9 cellular contexts compared by ENCODE assay signal in genomic region chr7:91414734-91415133, GRCh38.
"Had no signal": no experiment of that assay in that cellular context is flagged by ENCODE, and none has a peak within 500 bp of the region (broad histone marks: within the 10 kb centered on the region; RNA-seq: fewer than 3 reads in every experiment).

No MANE protein-coding gene starts in this region.

- ATAC-seq: HCT116, HepG2 had no signal

- H3K9me3 Mint-ChIP-seq: HFFc6 had no signal

- H3K9me3 ChIP-seq: HAP-1 had no signal

- H3K36me3 Mint-ChIP-seq: IgD-negative memory B cell had no signal

- H3K4me3 ChIP-seq: GM23248, HAP-1 had no signal

- H3K27ac ChIP-seq: GM23248, HL-60 had no signal

- H3K4me1 Mint-ChIP-seq: IgD-negative memory B cell had no signal

- H3K27ac Mint-ChIP-seq: HFFc6, IgD-negative memory B cell had no signal

- H3K9ac ChIP-seq: GM23248 had no signal

- H3K36me3 ChIP-seq: HAP-1 had no signal

- H3K4me1 ChIP-seq: HAP-1 had no signal

- DNase-seq: GM23248, GOT3, H7, HFFc6 had no signal

- H3K4me3 Mint-ChIP-seq: HFFc6, IgD-negative memory B cell had no signal
